29 cellular contexts compared by ENCODE assay signal in genomic region chr5:117760114-117760513, GRCh38.
"Had no signal": no experiment of that assay in that cellular context is flagged by ENCODE, and none has a peak within 500 bp of the region (broad histone marks: within the 10 kb centered on the region; RNA-seq: fewer than 3 reads in every experiment).

No MANE protein-coding gene starts in this region.

- H3K27ac Mint-ChIP-seq: activated CD4-positive, alpha-beta memory T cell treated with anti-CD3 and anti-CD28 coated beads, Interleukin-2, amount 10 ng/mL, durations not matched to agents 7 days and 5 days; activated CD4-positive, alpha-beta T cell treated with anti-CD3 and anti-CD28 coated beads, Interleukin-2, amount 10 ng/mL, durations not matched to agents 24 days and 14 days; activated naive CD4-positive, alpha-beta T cell treated with anti-CD3 and anti-CD28 coated beads, Interleukin-2, amount 50 U/mL, for 24 hours; activated naive CD8-positive, alpha-beta T cell treated with anti-CD3 and anti-CD28 coated beads, Interleukin-2, amount 50 U/mL, for 24 hours; activated T-helper 17 cell treated with anti-CD3 and anti-CD28 coated beads, Interleukin-2, amount 50 U/mL, for 72 hours; naive B cell; nephron progenitor cell; stimulated activated naive B cell treated with anti-CD40 and anti-IgM and Interleukin-4, amounts not matched to agents 10 μg/mL and 1 μg/mL and 100 μg/mL, for 72 hours had no signal

- H3K27me3 Mint-ChIP-seq: activated CD4-positive, alpha-beta memory T cell treated with anti-CD3 and anti-CD28 coated beads, Interleukin-2, amount 10 ng/mL, durations not matched to agents 7 days and 5 days; activated CD4-positive, alpha-beta T cell treated with anti-CD3 and anti-CD28 coated beads, Interleukin-2, amount 10 ng/mL, durations not matched to agents 24 days and 14 days; activated naive CD4-positive, alpha-beta T cell treated with anti-CD3 and anti-CD28 coated beads, Interleukin-2, amount 50 U/mL, for 24 hours; activated naive CD8-positive, alpha-beta T cell treated with anti-CD3 and anti-CD28 coated beads, Interleukin-2, amount 50 U/mL, for 24 hours; activated T-helper 17 cell treated with anti-CD3 and anti-CD28 coated beads, Interleukin-2, amount 50 U/mL, for 72 hours; central memory CD8-positive, alpha-beta T cell; naive B cell; stimulated activated naive B cell treated with anti-CD40 and anti-IgM and Interleukin-4, amounts not matched to agents 10 μg/mL and 1 μg/mL and 100 μg/mL, for 72 hours had no signal

- H3K9me3 ChIP-seq: ovary, prostate gland, suprapubic skin, tibial artery, upper lobe of right lung had no signal

- DNase-seq: activated CD4-positive, alpha-beta memory T cell treated with anti-CD3 and anti-CD28 coated beads, Interleukin-2, amount 10 ng/mL, durations not matched to agents 7 days and 5 days; activated CD4-positive, alpha-beta T cell treated with anti-CD3 and anti-CD28 coated beads, Interleukin-2, amount 10 ng/mL, durations not matched to agents 24 days and 14 days; activated CD4-positive, CD25-positive, alpha-beta regulatory T cell treated with anti-CD3 and anti-CD28 coated beads, Interleukin-2, amount 50 U/mL, for 72 hours; activated naive CD8-positive, alpha-beta T cell treated with anti-CD3 and anti-CD28 coated beads, Interleukin-2, amount 50 U/mL, for 24 hours; activated T-cell treated with anti-CD3 and anti-CD28 coated beads, Interleukin-2, amount 50 U/mL, for 4 hours; anterior cingulate cortex; effector CD8-positive, alpha-beta T cell; erythroblast; foreskin keratinocyte; left ventricle myocardium superior; naive B cell; nephron progenitor cell; ovary; retina; stimulated activated CD4-positive, alpha-beta T cell treated with anti-CD3 and anti-CD28 coated beads, Interleukin-1b, Interleukin-23, amount 100 ng/mL, for 48 hours; stimulated activated CD4-positive, alpha-beta T cell treated with anti-CD3 and anti-CD28 coated beads, Interleukin-4, amount 100 ng/mL, for 4 hours; stimulated activated CD8-positive, alpha-beta memory T cell treated with anti-CD3 and anti-CD28 coated beads, Interleukin-4, amount 100 ng/mL, for 48 hours; stimulated activated naive B cell treated with anti-CD40 and anti-IgM and Interleukin-4, amounts not matched to agents 10 μg/mL and 1 μg/mL and 100 μg/mL, for 72 hours; tibial artery; upper lobe of right lung had no signal

- H3K36me3 Mint-ChIP-seq: activated naive CD4-positive, alpha-beta T cell treated with anti-CD3 and anti-CD28 coated beads, Interleukin-2, amount 50 U/mL, for 24 hours; naive B cell; stimulated activated naive B cell treated with anti-CD40 and anti-IgM and Interleukin-4, amounts not matched to agents 10 μg/mL and 1 μg/mL and 100 μg/mL, for 72 hours had no signal

- H3K27me3 ChIP-seq: foreskin keratinocyte, ovary, suprapubic skin, tibial artery, upper lobe of right lung had no signal

- H3K4me3 Mint-ChIP-seq: activated CD4-positive, alpha-beta memory T cell treated with anti-CD3 and anti-CD28 coated beads, Interleukin-2, amount 10 ng/mL, durations not matched to agents 7 days and 5 days; activated CD4-positive, alpha-beta T cell treated with anti-CD3 and anti-CD28 coated beads, Interleukin-2, amount 10 ng/mL, durations not matched to agents 24 days and 14 days; activated naive CD4-positive, alpha-beta T cell treated with anti-CD3 and anti-CD28 coated beads, Interleukin-2, amount 50 U/mL, for 24 hours; activated naive CD8-positive, alpha-beta T cell treated with anti-CD3 and anti-CD28 coated beads, Interleukin-2, amount 50 U/mL, for 24 hours; activated T-cell treated with anti-CD3 and anti-CD28 coated beads, Interleukin-2, amount 50 U/mL, for 4 hours; activated T-helper 17 cell treated with anti-CD3 and anti-CD28 coated beads, Interleukin-2, amount 50 U/mL, for 72 hours; central memory CD8-positive, alpha-beta T cell; naive B cell; nephron progenitor cell; stimulated activated naive B cell treated with anti-CD40 and anti-IgM and Interleukin-4, amounts not matched to agents 10 μg/mL and 1 μg/mL and 100 μg/mL, for 72 hours had no signal

- H3K4me1 Mint-ChIP-seq: activated CD4-positive, alpha-beta memory T cell treated with anti-CD3 and anti-CD28 coated beads, Interleukin-2, amount 10 ng/mL, durations not matched to agents 7 days and 5 days; activated CD4-positive, alpha-beta T cell treated with anti-CD3 and anti-CD28 coated beads, Interleukin-2, amount 10 ng/mL, durations not matched to agents 24 days and 14 days; activated naive CD4-positive, alpha-beta T cell treated with anti-CD3 and anti-CD28 coated beads, Interleukin-2, amount 50 U/mL, for 24 hours; activated naive CD8-positive, alpha-beta T cell treated with anti-CD3 and anti-CD28 coated beads, Interleukin-2, amount 50 U/mL, for 24 hours; activated T-helper 17 cell treated with anti-CD3 and anti-CD28 coated beads, Interleukin-2, amount 50 U/mL, for 72 hours; central memory CD8-positive, alpha-beta T cell; naive B cell; stimulated activated naive B cell treated with anti-CD40 and anti-IgM and Interleukin-4, amounts not matched to agents 10 μg/mL and 1 μg/mL and 100 μg/mL, for 72 hours had no signal

- H3K36me3 ChIP-seq: ovary, prostate gland, suprapubic skin, tibial artery, upper lobe of right lung had no signal

- H3K4me3 ChIP-seq: ovary, prostate gland, skin epidermis, suprapubic skin, tibial artery, upper lobe of right lung had no signal

- H3K27ac ChIP-seq: foreskin keratinocyte, ovary, prostate gland, skin epidermis, suprapubic skin, tibial artery, upper lobe of right lung had no signal

- H3K9me3 Mint-ChIP-seq: activated CD4-positive, alpha-beta memory T cell treated with anti-CD3 and anti-CD28 coated beads, Interleukin-2, amount 10 ng/mL, durations not matched to agents 7 days and 5 days; activated CD4-positive, alpha-beta T cell treated with anti-CD3 and anti-CD28 coated beads, Interleukin-2, amount 10 ng/mL, durations not matched to agents 24 days and 14 days; activated naive CD4-positive, alpha-beta T cell treated with anti-CD3 and anti-CD28 coated beads, Interleukin-2, amount 50 U/mL, for 24 hours; nephron progenitor cell; stimulated activated naive B cell treated with anti-CD40 and anti-IgM and Interleukin-4, amounts not matched to agents 10 μg/mL and 1 μg/mL and 100 μg/mL, for 72 hours had no signal

- FAIRE-seq: bronchial epithelial cell, colon, islet of Langerhans had no signal

- H3K4me1 ChIP-seq: foreskin keratinocyte, prostate gland, suprapubic skin, tibial artery, upper lobe of right lung had no signal
